ENCODE assay signal across 1 cellular context in the genomic region with DNA sequence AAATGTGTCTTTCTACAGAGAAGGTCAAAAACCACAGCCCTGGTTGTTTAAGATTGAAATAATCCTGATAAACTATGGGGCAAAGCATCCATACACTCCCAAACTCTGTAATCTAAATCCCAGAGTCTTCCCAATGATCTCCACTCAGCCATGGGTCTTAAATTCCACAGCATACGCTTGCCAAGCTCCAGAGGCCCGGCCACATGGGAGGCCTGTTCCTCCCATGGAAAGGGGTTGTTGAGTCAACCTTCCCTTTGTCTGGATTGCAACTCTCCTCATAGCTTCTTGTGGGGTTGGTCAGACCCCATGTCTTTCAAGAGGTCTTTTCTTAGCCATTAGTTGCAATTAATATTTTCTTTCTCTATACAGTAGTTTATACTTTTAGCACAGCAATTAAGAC.
TF ChIP-seq lines count a peak whose summit lies in the region.

No MANE protein-coding gene starts in this region.

TF ChIP-seq in WTC11, 78 proteins besides CTCF, POLR2A, EP300 and RAD21 (continued from another document):
- TF ChIP-seq ATF1 (CRISPR knock-in tag; IDR thresholded peaks at IDR 0.05) = no peak
- TF ChIP-seq FOXJ3 (CRISPR knock-in tag; IDR thresholded peaks at IDR 0.05; ENCODE audit: borderline replicate concordance) = no peak
- no peak for TF ChIP-seq FOXP1 (CRISPR knock-in tag; IDR thresholded peaks at IDR 0.05; ENCODE audit: borderline replicate concordance)
- TF ChIP-seq NR1H2 (CRISPR knock-in tag; IDR thresholded peaks at IDR 0.05) = no peak
- TF ChIP-seq FOXK1 (CRISPR knock-in tag; IDR thresholded peaks at IDR 0.05) = no peak
